In genomic region chr17:81163703-81164413, GRCh38 we compare ENCODE assay signal across 1 cellular context.
TF ChIP-seq lines count a peak whose summit lies in the region.

No MANE protein-coding gene starts in this region.

TF ChIP-seq in SK-N-SH, 30 proteins besides CTCF, POLR2A, EP300 and RAD21 (continued from another document):
- no peak for TF ChIP-seq PBX3 (IDR thresholded peaks at IDR 0.05)
- TF ChIP-seq YY1 (IDR thresholded peaks at IDR 0.05; ENCODE audit: low read depth) = no peak
- TF ChIP-seq MEF2A (IDR thresholded peaks at IDR 0.05; ENCODE audit: borderline replicate concordance, low read depth) = no peak
- no peak for TF ChIP-seq RFX5 (IDR thresholded peaks at IDR 0.05; ENCODE audit: low read length)
- TF ChIP-seq POLR2AphosphoS5 (IDR thresholded peaks at IDR 0.05; ENCODE audit: low read depth, low read length) = no peak
- TF ChIP-seq FOXM1 (IDR thresholded peaks at IDR 0.05; ENCODE audit: low read depth) = no peak
- no peak for TF ChIP-seq USF1 (IDR thresholded peaks at IDR 0.05; ENCODE audit: borderline replicate concordance, low read depth)
- no peak for TF ChIP-seq MXI1 (IDR thresholded peaks at IDR 0.05; ENCODE audit: low read depth, low read length)
- TF ChIP-seq CHD2 (IDR thresholded peaks at IDR 0.05; ENCODE audit: low read length, partially characterized antibody) = no peak
